In the genomic region with DNA sequence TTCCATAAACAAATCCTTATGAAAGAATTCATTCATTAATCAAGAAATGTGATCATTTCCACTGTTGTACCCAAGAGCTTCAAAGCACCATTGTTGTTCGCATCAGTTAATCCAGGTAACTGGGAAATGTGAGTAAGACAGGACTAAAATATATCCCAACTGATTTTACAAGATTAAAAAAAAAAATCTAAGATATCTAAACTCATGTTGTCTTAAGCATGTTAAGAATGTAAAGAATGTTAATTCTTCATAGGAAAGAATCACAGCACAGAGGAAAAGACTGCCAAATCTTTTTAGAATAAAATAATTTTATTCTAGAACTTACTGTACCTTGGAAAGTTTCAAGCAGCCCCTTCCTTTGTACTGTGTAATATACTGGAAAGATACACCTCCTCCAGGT, we compare ENCODE assay signal across 22 cellular contexts.
"Had no signal": no experiment of that assay in that cellular context is flagged by ENCODE, and none has a peak within 500 bp of the region (broad histone marks: within the 10 kb centered on the region; RNA-seq: fewer than 3 reads in every experiment).

No MANE protein-coding gene starts in this region.

- H3K4me3 ChIP-seq: body of pancreas, hepatocyte, left lung, lung, thoracic aorta, upper lobe of left lung had no signal

- H3K27ac ChIP-seq: body of pancreas, hepatocyte, left lung, thoracic aorta, upper lobe of left lung had no signal

- DNase-seq: activated CD4-positive, alpha-beta memory T cell treated with anti-CD3 and anti-CD28 coated beads for 36 hours; activated CD4-positive, alpha-beta T cell treated with anti-CD3 and anti-CD28 coated beads for 48 hours; activated CD4-positive, CD25-positive, alpha-beta regulatory T cell; activated effector memory CD4-positive, alpha-beta T cell treated with anti-CD3 and anti-CD28 coated beads, Interleukin-2, amount 50 U/mL, for 16 hours; activated naive CD4-positive, alpha-beta T cell treated with anti-CD3 and anti-CD28 coated beads, Interleukin-2, amount 10 ng/mL, durations not matched to agents 7 days and 5 days; activated T-cell treated with anti-CD3 and anti-CD28 coated beads, Interleukin-2, amount 50 U/mL, for 72 hours; body of pancreas; dermis blood vessel endothelial cell; effector CD8-positive, alpha-beta T cell; foreskin melanocyte; immature natural killer cell; kidney glomerular epithelial cell; left lung; natural killer cell; occipital lobe; stimulated activated CD4-positive, alpha-beta T cell treated with anti-CD3 and anti-CD28 coated beads, Interleukin-4, amount 100 ng/mL, for 24 hours; stimulated activated naive CD4-positive, alpha-beta T cell treated with Interleukin-2 at 50 U/mL for 16 hours; T1000; upper lobe of left lung had no signal

- H3K27me3 ChIP-seq: body of pancreas, hepatocyte, left lung, upper lobe of left lung had no signal

- H3K9me3 ChIP-seq: body of pancreas, left lung, thoracic aorta, upper lobe of left lung had no signal

- H3K36me3 ChIP-seq: left lung, thoracic aorta, upper lobe of left lung had no signal

- H3K4me1 ChIP-seq: body of pancreas, left lung, upper lobe of left lung had no signal

- ATAC-seq: activated T-cell treated with anti-CD3 and anti-CD28 coated beads, Interleukin-2, amount 50 U/mL, for 72 hours; body of pancreas; left lung; natural killer cell had no signal

- H3K4me2 ChIP-seq: hepatocyte had no signal

- H3K79me2 ChIP-seq: hepatocyte had no signal

- H2AFZ ChIP-seq: hepatocyte had no signal
